8 cellular contexts compared by ENCODE assay signal in genomic region chr12:75944097-75944904, GRCh38.
DNase-seq lines count a peak whose midpoint lies in the region; ATAC-seq, FAIRE-seq and TF ChIP-seq lines count a peak whose summit lies in the region.

No MANE protein-coding gene starts in this region.

- no peaks in the 10 kb centered on the region for H3K36me3 ChIP-seq in CD8-positive, alpha-beta T cell (ENCODE audit: insufficient read depth, low read length)
- H3K36me3 ChIP-seq in mucosa of stomach (ENCODE audit: control insufficient read depth, insufficient read depth, low read length), result no peaks in the 10 kb centered on the region

- H3K4me1 ChIP-seq in CD8-positive, alpha-beta T cell (ENCODE audit: insufficient read depth, low read length), result peaks cover 11% of the 10 kb centered on the region
- H3K4me1 ChIP-seq in mucosa of stomach (ENCODE audit: control insufficient read depth, insufficient read depth, low read length), result peaks cover 18% of the 10 kb centered on the region

- H3K27ac ChIP-seq in CD8-positive, alpha-beta T cell (ENCODE audit: low read depth, low read length), result peak overlapping the region; percentile 7

- POLR2A ChIA-PET in CD8-positive, alpha-beta T cell (lab: Charles Lee), result no interaction called here

- no peaks in the 10 kb centered on the region for H3K9me3 ChIP-seq in CD8-positive, alpha-beta T cell (ENCODE audit: low read length)
- H3K9me3 ChIP-seq in mucosa of stomach (ENCODE audit: control insufficient read depth, low read length), result no peaks in the 10 kb centered on the region

- peak; percentile 84 for ATAC-seq in CD8-positive, alpha-beta T cell
- peak; percentile 98 for ATAC-seq in HG03159 (IDR thresholded peaks at IDR 0.05; ENCODE audit: unreplicated experiment)

- no peak overlapping the region for H3K4me3 ChIP-seq in CD8-positive, alpha-beta T cell (ENCODE audit: low read depth, low read length)
- H3K4me3 ChIP-seq in mucosa of stomach (ENCODE audit: low read length), result peak overlapping the region; percentile 5

- intact Hi-C loops in CD8-positive, alpha-beta T cell (cut with DNase I, micrococcal nuclease), result loop anchor here in 1 of 2 experiments (1.0 to 5.0 kb wide), 3 partner anchors 33 to 140 kb away; partner anchors contain the start of gene NAP1L1

- no peak for TF ChIP-seq CTCF in CD8-positive, alpha-beta T cell (IDR thresholded peaks at IDR 0.05)

- H3K9me3 Mint-ChIP-seq in CD8-positive, alpha-beta T cell, result no peaks in the 10 kb centered on the region

- H3K27me3 ChIP-seq in CD8-positive, alpha-beta T cell (ENCODE audit: insufficient read depth, low read length), result no peaks in the 10 kb centered on the region
- no peaks in the 10 kb centered on the region for H3K27me3 ChIP-seq in mucosa of stomach (ENCODE audit: control insufficient read depth, insufficient read depth, low read length)

- H3K27me3 Mint-ChIP-seq in CD8-positive, alpha-beta T cell (ENCODE audit: low read depth), result no peaks in the 10 kb centered on the region

- H3K9ac ChIP-seq in mucosa of stomach (ENCODE audit: low read length), result peak overlapping the region; percentile 0

- H3K4me1 Mint-ChIP-seq in CD8-positive, alpha-beta T cell (ENCODE audit: low read depth), result peaks cover 18% of the 10 kb centered on the region

- peak; percentile 92 for FAIRE-seq in RCC 7860 (lab: Jason Lieb, UNC)

- H3K36me3 Mint-ChIP-seq in CD8-positive, alpha-beta T cell, result no peaks in the 10 kb centered on the region

- no peak overlapping the region for H3K4me3 Mint-ChIP-seq in CD8-positive, alpha-beta T cell

- H3K27ac Mint-ChIP-seq in CD8-positive, alpha-beta T cell, result peak overlapping the region; percentile 89

- DNase-seq in CD8-positive, alpha-beta T cell, result no peak
- DNase-seq in GM19240 (ENCODE audit: insufficient read length, low spot score) (peak; percentile 23), RCC 7860 (ENCODE audit: low spot score) (peak; percentile 94), dedifferentiated amniotic fluid mesenchymal stem cell (ENCODE audit: extremely low spot score) (peak; percentile 69), mesenteric fat pad (ENCODE audit: low spot score) (no peak), UCSD-AML1 (lab: John Stamatoyannopoulos, UW; ENCODE audit: unreplicated experiment) (no peak)

- CTCF ChIA-PET in CD8-positive, alpha-beta T cell (lab: Charles Lee), result no interaction called here

Comparison
In these comparisons a context has a peak if more than half of its experiments do, and no peak if none do; other contexts are left out.
1. DNase-seq: peak in GM19240 (single experiment), RCC 7860 (single experiment) and dedifferentiated amniotic fluid mesenchymal stem cell (single experiment); none in CD8-positive, alpha-beta T cell (0 of 7), mesenteric fat pad (single experiment) and UCSD-AML1 (single experiment).